8 cellular contexts compared by ENCODE assay signal in genomic region chr18:27017901-27018500, GRCh38.
DNase-seq lines count a peak whose midpoint lies in the region; ATAC-seq and TF ChIP-seq lines count a peak whose summit lies in the region.

No MANE protein-coding gene starts in this region.

- peak; percentile 67 for ATAC-seq in GM18909 (IDR thresholded peaks at IDR 0.05; ENCODE audit: poor library complexity, unreplicated experiment)

- DNase-seq in NCI-H69 (lab: John Stamatoyannopoulos, UW) (peak; percentile 83), esophagus squamous epithelium (lab: John Stamatoyannopoulos, UW) (no peak), tibial nerve (ENCODE audit: low spot score in 2 of 2) (no peak), Caco-2 (no peak)
- no peak for DNase-seq in activated naive CD4-positive, alpha-beta T cell treated with anti-CD3 and anti-CD28 coated beads for 36 hours
- no peak for DNase-seq in activated CD4-positive, alpha-beta memory T cell treated with anti-CD3 and anti-CD28 coated beads, Interleukin-2, amount 10 ng/mL, durations not matched to agents 7 days and 5 days

- 46 to 59% methylated on average over 2 of the region's 2 CpGs for WGBS in esophagus squamous epithelium, 2 donors
- WGBS in tibial nerve, 2 donors: 41 to 44% methylated on average over 2 of the region's 2 CpGs

- H3K4me3 Mint-ChIP-seq in activated naive CD4-positive, alpha-beta T cell treated with anti-CD3 and anti-CD28 coated beads for 36 hours: no peak overlapping the region
- no peak overlapping the region for H3K4me3 Mint-ChIP-seq in Caco-2 (ENCODE audit: unreplicated experiment)
- H3K4me3 Mint-ChIP-seq in activated CD4-positive, alpha-beta memory T cell treated with anti-CD3 and anti-CD28 coated beads, Interleukin-2, amount 10 ng/mL, durations not matched to agents 7 days and 5 days: no peak overlapping the region

- H3K4me3 ChIP-seq in esophagus squamous epithelium: no peak overlapping the region
- H3K4me3 ChIP-seq in tibial nerve: no peak overlapping the region
- H3K4me3 ChIP-seq in Caco-2 (ENCODE audit: low read depth, low read length): no peak overlapping the region

- H3K9me3 ChIP-seq in esophagus squamous epithelium (no peaks in the 10 kb centered on the region), tibial nerve (no peaks in the 10 kb centered on the region), Caco-2 (no peaks in the 10 kb centered on the region)

- TF ChIP-seq EP300 in tibial nerve (IDR thresholded peaks at IDR 0.05): no peak

- H3K36me3 ChIP-seq in esophagus squamous epithelium (no peaks in the 10 kb centered on the region), tibial nerve (no peaks in the 10 kb centered on the region), Caco-2 (ENCODE audit: control insufficient read depth, insufficient read depth, low read length) (no peaks in the 10 kb centered on the region)

- H3K27me3 ChIP-seq in esophagus squamous epithelium (no peaks in the 10 kb centered on the region), tibial nerve (no peaks in the 10 kb centered on the region), Caco-2 (replicated peaks; ENCODE audit: control insufficient read depth, insufficient read depth, low read length) (no peaks in the 10 kb centered on the region)

- CTCF ChIA-PET in activated naive CD4-positive, alpha-beta T cell treated with anti-CD3 and anti-CD28 coated beads for 36 hours (lab: Charles Lee): no interaction called here
- CTCF ChIA-PET in Caco-2 (lab: Charles Lee): interaction anchor here (0.8 kb wide), 1 partner anchor 583 kb away, joined by 3 read pairs; no protein-coding TSS in a partner anchor
- CTCF ChIA-PET in activated CD4-positive, alpha-beta memory T cell treated with anti-CD3 and anti-CD28 coated beads, Interleukin-2, amount 10 ng/mL, durations not matched to agents 7 days and 5 days (lab: Charles Lee): interaction anchor here (1.4 kb wide), 1 partner anchor 582 kb away, joined by 3 read pairs; no protein-coding TSS in a partner anchor

- no peaks in the 10 kb centered on the region for H3K36me3 Mint-ChIP-seq in activated naive CD4-positive, alpha-beta T cell treated with anti-CD3 and anti-CD28 coated beads for 36 hours (ENCODE audit: low read depth)
- H3K36me3 Mint-ChIP-seq in Caco-2 (ENCODE audit: insufficient read depth, unreplicated experiment): peaks cover 8% of the 10 kb centered on the region
- H3K36me3 Mint-ChIP-seq in activated CD4-positive, alpha-beta memory T cell treated with anti-CD3 and anti-CD28 coated beads, Interleukin-2, amount 10 ng/mL, durations not matched to agents 7 days and 5 days (ENCODE audit: low read depth): no peaks in the 10 kb centered on the region

- H3K9me3 Mint-ChIP-seq in activated naive CD4-positive, alpha-beta T cell treated with anti-CD3 and anti-CD28 coated beads for 36 hours: no peaks in the 10 kb centered on the region
- no peaks in the 10 kb centered on the region for H3K9me3 Mint-ChIP-seq in Caco-2 (ENCODE audit: unreplicated experiment)
- H3K9me3 Mint-ChIP-seq in activated CD4-positive, alpha-beta memory T cell treated with anti-CD3 and anti-CD28 coated beads, Interleukin-2, amount 10 ng/mL, durations not matched to agents 7 days and 5 days: no peaks in the 10 kb centered on the region

- H3K27ac ChIP-seq in 22Rv1: no peak overlapping the region
- no peak overlapping the region for H3K27ac ChIP-seq in esophagus squamous epithelium
- H3K27ac ChIP-seq in tibial nerve: no peak overlapping the region

- TF ChIP-seq POLR2A in esophagus squamous epithelium (IDR thresholded peaks at IDR 0.05) (no peak), tibial nerve (IDR thresholded peaks at IDR 0.05) (no peak)

- no peaks in the 10 kb centered on the region for H3K4me1 ChIP-seq in esophagus squamous epithelium
- no peaks in the 10 kb centered on the region for H3K4me1 ChIP-seq in tibial nerve
- H3K4me1 ChIP-seq in Caco-2: peaks cover 16% of the 10 kb centered on the region

- POLR2A ChIA-PET in Caco-2 (lab: Charles Lee): no interaction called here
- POLR2A ChIA-PET in activated CD4-positive, alpha-beta memory T cell treated with anti-CD3 and anti-CD28 coated beads, Interleukin-2, amount 10 ng/mL, durations not matched to agents 7 days and 5 days (lab: Charles Lee): no interaction called here

- intact Hi-C loops in esophagus squamous epithelium (cut with DNase I): no loop called here
- intact Hi-C loops in activated naive CD4-positive, alpha-beta T cell treated with anti-CD3 and anti-CD28 coated beads for 36 hours (cut with micrococcal nuclease): loop anchor here (2.0 kb wide), 1 partner anchor 581 kb away; no protein-coding TSS in a partner anchor
- intact Hi-C loops in Caco-2 (cut with micrococcal nuclease; ENCODE audit: unreplicated experiment): loop anchor here (1.0 kb wide), 2 partner anchors 193 to 280 kb away; no protein-coding TSS in a partner anchor

- H3K27me3 Mint-ChIP-seq in activated naive CD4-positive, alpha-beta T cell treated with anti-CD3 and anti-CD28 coated beads for 36 hours (ENCODE audit: low read depth): no peaks in the 10 kb centered on the region
- no peaks in the 10 kb centered on the region for H3K27me3 Mint-ChIP-seq in Caco-2 (ENCODE audit: insufficient read depth, unreplicated experiment)
- H3K27me3 Mint-ChIP-seq in activated CD4-positive, alpha-beta memory T cell treated with anti-CD3 and anti-CD28 coated beads, Interleukin-2, amount 10 ng/mL, durations not matched to agents 7 days and 5 days: no peaks in the 10 kb centered on the region

- H3K27ac Mint-ChIP-seq in activated naive CD4-positive, alpha-beta T cell treated with anti-CD3 and anti-CD28 coated beads for 36 hours: no peak overlapping the region
- no peak overlapping the region for H3K27ac Mint-ChIP-seq in Caco-2 (ENCODE audit: unreplicated experiment)
- H3K27ac Mint-ChIP-seq in activated CD4-positive, alpha-beta memory T cell treated with anti-CD3 and anti-CD28 coated beads, Interleukin-2, amount 10 ng/mL, durations not matched to agents 7 days and 5 days: no peak overlapping the region

- H3K4me1 Mint-ChIP-seq in activated naive CD4-positive, alpha-beta T cell treated with anti-CD3 and anti-CD28 coated beads for 36 hours (ENCODE audit: low read depth): no peaks in the 10 kb centered on the region
- H3K4me1 Mint-ChIP-seq in Caco-2 (ENCODE audit: low read depth, unreplicated experiment): peaks cover 30% of the 10 kb centered on the region
- no peaks in the 10 kb centered on the region for H3K4me1 Mint-ChIP-seq in activated CD4-positive, alpha-beta memory T cell treated with anti-CD3 and anti-CD28 coated beads, Interleukin-2, amount 10 ng/mL, durations not matched to agents 7 days and 5 days

- TF ChIP-seq CTCF in 22Rv1 (IDR thresholded peaks at IDR 0.05) (peak; percentile 78), esophagus squamous epithelium (IDR thresholded peaks at IDR 0.05) (peak; percentile 19 to 57 (median 46)), tibial nerve (IDR thresholded peaks at IDR 0.05) (peak; percentile 25 to 50 (median 36)), Caco-2 (IDR thresholded peaks at IDR 0.05; ENCODE audit: insufficient read depth in 1 of 2, low read depth in 1 of 2, low read length in 1 of 2, severe bottlenecking in 1 of 2, unreplicated experiment in 1 of 2) (peak in 1 of 2 experiments; percentile 18)

- BruUV-seq in Caco-2 (replicated peaks; lab: Mats Ljungman, UMichigan): no TSS peak
